Comparison of ENCODE assay signal across 1 cellular context in the genomic region with DNA sequence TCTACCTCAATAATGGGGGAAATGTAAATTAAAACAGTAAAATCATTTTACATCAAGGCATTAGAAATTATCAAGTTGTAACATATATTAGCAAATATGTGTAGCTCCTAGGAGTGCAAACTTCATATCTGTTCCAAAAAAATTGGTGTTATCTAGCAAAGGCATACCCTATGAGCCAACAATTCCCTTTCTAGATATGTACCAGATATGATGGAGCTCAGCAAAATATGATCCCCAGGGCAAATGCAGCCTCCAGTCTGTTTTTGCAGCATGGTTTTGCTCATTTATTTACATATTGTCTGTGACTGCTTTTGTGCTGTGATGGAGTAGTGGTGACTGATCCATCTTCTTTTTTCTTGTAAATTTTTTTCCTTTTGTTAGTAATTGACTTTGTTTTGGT.
TF ChIP-seq lines count a peak whose summit lies in the region.

No MANE protein-coding gene starts in this region.

TF ChIP-seq in SK-N-SH, 30 proteins besides CTCF, POLR2A, EP300 and RAD21 (continued from another document):
- TF ChIP-seq MEF2A (IDR thresholded peaks at IDR 0.05; ENCODE audit: borderline replicate concordance, low read depth), result no peak
- peak; percentile 36; the same call in 1 of the 2 replicates for TF ChIP-seq RCOR1 (IDR thresholded peaks at IDR 0.05; ENCODE audit: low read length)
- TF ChIP-seq JUND (IDR thresholded peaks at IDR 0.05), result no peak
- no peak for TF ChIP-seq NFIC (IDR thresholded peaks at IDR 0.05; ENCODE audit: borderline replicate concordance)
- TF ChIP-seq FOSL2 (IDR thresholded peaks at IDR 0.05; ENCODE audit: borderline replicate concordance, low read depth), result no peak
- TF ChIP-seq RFX5 (IDR thresholded peaks at IDR 0.05; ENCODE audit: low read length), result no peak
